Comparison of ENCODE assay signal across 19 cellular contexts in genomic region chr12:77124767-77125166, GRCh38. TPM values are rescaled to one million over a fixed set of nuclear protein-coding genes. Genes with fewer than 3 reads are reported as not detected.
DNase-seq lines count a peak whose midpoint lies in the region; ATAC-seq and TF ChIP-seq lines count a peak whose summit lies in the region.
"Had no signal": no experiment of that assay in that cellular context is flagged by ENCODE, and none has a peak within 500 bp of the region (broad histone marks: within the 10 kb centered on the region; RNA-seq: fewer than 3 reads in every experiment).

No MANE protein-coding gene starts in this region.

- POLR2A ChIA-PET in AG04449 (lab: Yijun Ruan, JAX), result no interaction called here

- CTCF ChIA-PET in AG04449 (lab: Yijun Ruan, JAX), result interaction anchor here (1.4 to 1.5 kb wide), 2 partner anchors 76 to 114 kb away, joined by 4 to 5 read pairs; no protein-coding TSS in a partner anchor

- no peak overlapping the region for H3K4me3 Mint-ChIP-seq in chondrocyte (ENCODE audit: unreplicated experiment)
- H3K4me3 Mint-ChIP-seq: activated T-cell treated with anti-CD3 and anti-CD28 coated beads, Interleukin-2, amount 50 U/mL, for 4 hours; H9; immature natural killer cell; WTC11 had no signal

- no peaks in the 10 kb centered on the region for H3K36me3 Mint-ChIP-seq in chondrocyte (ENCODE audit: low read depth)
- H3K36me3 Mint-ChIP-seq: immature natural killer cell, WTC11 had no signal

- H3K4me3 ChIP-seq in AG04449 (ENCODE audit: low read depth, low read length), result no peak overlapping the region
- H3K4me3 ChIP-seq: transverse colon had no signal

- no peaks in the 10 kb centered on the region for H3K27me3 Mint-ChIP-seq in chondrocyte (ENCODE audit: low read depth)

- peaks cover 27% of the 10 kb centered on the region for H3K4me1 Mint-ChIP-seq in chondrocyte (ENCODE audit: low read depth)
- H3K4me1 Mint-ChIP-seq: H9, immature natural killer cell, WTC11 had no signal

- no peak overlapping the region for H3K27ac Mint-ChIP-seq in chondrocyte (ENCODE audit: unreplicated experiment)
- H3K27ac Mint-ChIP-seq: immature natural killer cell, WTC11 had no signal

- TF ChIP-seq CTCF in AG04449 (IDR thresholded peaks at IDR 0.05; ENCODE audit: insufficient read depth, low read length, missing control alignments) (no peak), chondrocyte (IDR thresholded peaks at IDR 0.05) (no peak)

- ATAC-seq in GM19463 (IDR thresholded peaks at IDR 0.05; ENCODE audit: unreplicated experiment) (peak; percentile 69), HG03342 (IDR thresholded peaks at IDR 0.05; ENCODE audit: unreplicated experiment) (peak; percentile 72), GM18873 (IDR thresholded peaks at IDR 0.05; ENCODE audit: low FRiP score, unreplicated experiment) (no peak)
- ATAC-seq: activated T-cell treated with anti-CD3 and anti-CD28 coated beads, Interleukin-2, amount 50 U/mL, for 4 hours; esophagus mucosa; WTC11 had no signal

- H3K27ac ChIP-seq in epithelial cell of prostate, result peak overlapping the region; percentile 48
- H3K27ac ChIP-seq: transverse colon had no signal

- H3K9me3 Mint-ChIP-seq in chondrocyte (ENCODE audit: low read depth), result peaks cover 15% of the 10 kb centered on the region
- H3K9me3 Mint-ChIP-seq: activated T-cell treated with anti-CD3 and anti-CD28 coated beads, Interleukin-2, amount 50 U/mL, for 4 hours; H9; WTC11 had no signal

- DNase-seq in AG04449 (ENCODE audit: low read depth, low spot score) (peak; percentile 38), epithelial cell of prostate (ENCODE audit: low read depth, low spot score) (no peak), chondrocyte (ENCODE audit: low spot score) (no peak), NCI-H446 (lab: John Stamatoyannopoulos, UW) (no peak), dedifferentiated amniotic fluid mesenchymal stem cell (ENCODE audit: extremely low spot score) (no peak)
- DNase-seq: activated T-cell treated with anti-CD3 and anti-CD28 coated beads, Interleukin-2, amount 50 U/mL, for 4 hours; caudate nucleus; DND-41; H9; immature natural killer cell; NCI-H1048; NCI-H526 treated with DMSO at 0.1 percent for 48 hours; Right ventricle myocardium superior; transverse colon had no signal

RNA-seq across cellular contexts. Expression of gene E2F7, which starts 59.4 kb away (rescaled TPM):
- total RNA-seq in chondrocyte, result 2.0 to 5.0 TPM (median 2.8 TPM) in 3 replicates
